ENCODE assay signal across 24 cellular contexts in the genomic region with DNA sequence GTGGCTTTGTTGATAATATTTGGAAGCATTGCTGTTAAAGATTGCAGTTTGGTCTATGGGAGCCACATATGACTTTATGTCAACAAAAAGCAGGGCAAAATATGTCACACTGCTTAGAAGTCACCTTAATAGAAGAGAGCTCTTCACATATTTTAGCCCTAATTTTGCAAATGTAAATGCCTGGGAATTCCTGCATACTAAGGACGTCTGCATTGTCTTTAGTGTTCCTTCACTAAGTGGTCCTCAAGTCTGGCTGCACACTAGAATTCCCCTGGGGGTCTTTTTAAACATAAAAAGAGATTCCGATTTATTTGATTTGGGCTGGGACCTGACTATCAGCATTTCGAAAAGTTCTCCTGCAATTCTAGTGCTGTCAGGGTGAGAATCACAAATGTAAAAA.
A peak's percentile ranks its signal among the peaks of the same experiment; 100 is the strongest.
DNase-seq lines count a peak whose midpoint lies in the region; ATAC-seq and FAIRE-seq lines count a peak whose summit lies in the region.
"Had no signal": no experiment of that assay in that cellular context is flagged by ENCODE, and none has a peak within 500 bp of the region (broad histone marks: within the 10 kb centered on the region; RNA-seq: fewer than 3 reads in every experiment).

No MANE protein-coding gene starts in this region.

- H3K27ac ChIP-seq in SK-N-MC, result peak overlapping the region; percentile 28; the same call in 1 of the 2 replicates
- H3K27ac ChIP-seq in iPS-20b (ENCODE audit: low read length), result peak overlapping the region; percentile 22
- H3K27ac ChIP-seq: BLaER1, KMS-11, PC-9, SJSA1 had no signal

- H3K4me1 ChIP-seq in iPS-20b (ENCODE audit: insufficient read depth, low read length), result peaks cover 28% of the 10 kb centered on the region
- H3K4me1 ChIP-seq: SJSA1 had no signal

- H3K9ac ChIP-seq in SK-N-MC (ENCODE audit: insufficient read length) (no peak overlapping the region), iPS-20b (ENCODE audit: low read depth, low read length) (0 out of 2 replicates have a peak overlapping the region, but pooled peaks have one; percentile 12)
- H3K9ac ChIP-seq: BLaER1, KMS-11 had no signal

- ATAC-seq in GM21825 (IDR thresholded peaks at IDR 0.05; ENCODE audit: unreplicated experiment) (no peak), HG03457 (IDR thresholded peaks at IDR 0.05; ENCODE audit: unreplicated experiment) (no peak)

- no peak overlapping the region for H3K4me3 ChIP-seq in SK-N-MC
- H3K4me3 ChIP-seq in iPS-20b (ENCODE audit: low read length), result peak overlapping the region; percentile 22; the same call in 1 of the 2 replicates
- H3K4me3 ChIP-seq: BLaER1, PC-9, SJSA1 had no signal

- FAIRE-seq in RCC 7860 (lab: Jason Lieb, UNC), result no peak
- FAIRE-seq: HTR-8/SVneo had no signal

- H3K27me3 ChIP-seq in iPS-20b (ENCODE audit: insufficient read depth, low read length), result no peaks in the 10 kb centered on the region
- H3K27me3 ChIP-seq: BLaER1 had no signal

- no peaks in the 10 kb centered on the region for H3K9me3 ChIP-seq in SK-N-MC (ENCODE audit: low read depth, low read length)
- no peaks in the 10 kb centered on the region for H3K9me3 ChIP-seq in iPS-20b (ENCODE audit: insufficient read depth, low read depth, low read length)
- H3K9me3 ChIP-seq: BLaER1, SJSA1 had no signal

- DNase-seq in NCI-H82 (lab: John Stamatoyannopoulos, UW) (peak; percentile 39), NCI-H82 treated with DMSO at 0.1 percent for 48 hours (lab: John Stamatoyannopoulos, UW; ENCODE audit: unreplicated experiment) (no peak), SK-N-MC (ENCODE audit: low read depth, low spot score) (no peak), RCC 7860 (ENCODE audit: low spot score) (no peak)
- DNase-seq: CD4-positive, CD25-positive, alpha-beta regulatory T cell; DMS153; DND-41; H9; MM.1S; NCI-H1048; NCI-H1694; NCI-H2029 treated with DMSO at 0.1 percent for 48 hours; NCI-H2171; NCI-H774; PC-9; Right ventricle myocardium superior; RPMI8226 had no signal

- no peaks in the 10 kb centered on the region for H3K36me3 ChIP-seq in SK-N-MC (ENCODE audit: insufficient read depth, low read length)
- H3K36me3 ChIP-seq in iPS-20b (ENCODE audit: insufficient read depth, low read depth, low read length), result no peaks in the 10 kb centered on the region
- H3K36me3 ChIP-seq: BLaER1, SJSA1 had no signal
